ENCODE assay signal across 19 cellular contexts in the genomic region with DNA sequence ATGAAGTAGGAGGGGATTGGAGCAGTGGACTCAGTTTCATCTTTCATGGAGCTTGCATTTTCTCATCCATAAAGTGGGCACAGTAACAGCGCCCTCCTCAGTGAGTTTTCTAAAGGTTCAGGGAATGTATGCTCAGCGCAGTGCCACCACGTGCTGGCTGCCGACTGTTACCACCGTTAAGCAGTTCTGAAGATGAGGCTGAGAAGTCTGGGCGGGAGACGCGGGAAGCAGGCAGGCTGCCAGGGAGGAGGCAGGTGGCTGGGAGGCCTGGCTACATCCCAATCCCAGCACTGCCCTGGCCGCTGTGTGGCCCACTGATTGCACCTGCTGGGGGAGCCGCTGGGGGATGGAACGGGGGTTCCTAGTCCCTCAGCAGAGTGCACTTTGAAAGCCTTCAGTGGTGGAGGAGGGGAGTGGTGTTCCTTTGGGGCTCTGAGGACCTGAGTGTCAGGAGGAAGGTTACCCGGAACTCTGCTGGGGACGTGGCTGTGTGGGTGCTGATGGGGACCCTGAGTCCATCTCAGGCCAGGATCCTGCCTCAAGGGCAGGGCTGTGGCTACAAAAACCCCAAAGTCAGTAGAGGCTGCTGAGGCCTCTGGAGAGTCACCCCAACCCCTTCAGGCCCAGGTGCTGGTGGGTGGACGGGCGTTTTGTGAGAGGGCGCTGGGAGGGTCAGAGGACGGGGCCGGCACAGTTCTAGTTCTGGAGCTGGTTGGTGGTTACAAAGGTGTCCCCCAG. TPM values are rescaled to one million over a fixed set of nuclear protein-coding genes. Genes with fewer than 3 reads are reported as not detected.
DNase-seq lines count a peak whose midpoint lies in the region; ATAC-seq and TF ChIP-seq lines count a peak whose summit lies in the region.
"Had no signal": no experiment of that assay in that cellular context is flagged by ENCODE, and none has a peak within 500 bp of the region (broad histone marks: within the 10 kb centered on the region; RNA-seq: fewer than 3 reads in every experiment).

No MANE protein-coding gene starts in this region.

- CTCF ChIA-PET in WTC11 (lab: Charles Lee): interaction anchor here (0.6 to 1.0 kb wide), 3 partner anchors 8 to 25 kb away, joined by 3 read pairs; no protein-coding TSS in a partner anchor
- CTCF ChIA-PET in Calu3 (lab: Charles Lee): no interaction called here

- H3K79me1 ChIP-seq in mesenchymal stem cell (replicated peaks; ENCODE audit: low read length, poor library complexity, severe bottlenecking): no peaks in the 10 kb centered on the region

- WGBS in mesenchymal stem cell: 86% methylated on average over 16 of the region's 18 CpGs

- no peak overlapping the region for H3K4ac ChIP-seq in mesenchymal stem cell (ENCODE audit: low read depth in 1 of 2, low read length in 2 of 2)

- no peak overlapping the region for H2AK5ac ChIP-seq in mesenchymal stem cell (ENCODE audit: low read length, severe bottlenecking)

- no TSS peak for BruUV-seq in Calu3 (replicated peaks; lab: Mats Ljungman, UMichigan)

- H3K9ac ChIP-seq in Loucy (ENCODE audit: low read depth, low read length, poor library complexity, severe bottlenecking) (peak overlapping the region; percentile 44), mesenchymal stem cell (ENCODE audit: low read length) (no peak overlapping the region)

- intact Hi-C loops in Calu3 (cut with micrococcal nuclease; ENCODE audit: unreplicated experiment): no loop called here

- H3K27ac ChIP-seq in mesenchymal stem cell (ENCODE audit: low read length, poor library complexity, severe bottlenecking): no peak overlapping the region
- H3K27ac ChIP-seq: lower lobe of right lung, PC-9 had no signal

- H3K4me3 ChIP-seq in Loucy (ENCODE audit: low read length, poor library complexity, severe bottlenecking) (peak overlapping the region; percentile 65), mesenchymal stem cell (ENCODE audit: insufficient read depth in 1 of 2, low read depth in 1 of 2, low read length in 2 of 2) (no peak overlapping the region)
- H3K4me3 ChIP-seq: K562, PC-9 had no signal

- H3K23ac ChIP-seq in mesenchymal stem cell (ENCODE audit: low read length in 2 of 2): no peak overlapping the region

- no peak overlapping the region for H4K91ac ChIP-seq in mesenchymal stem cell (ENCODE audit: low read length)

- no peak overlapping the region for H2BK120ac ChIP-seq in mesenchymal stem cell (ENCODE audit: low read depth, low read length)

- H2BK5ac ChIP-seq in mesenchymal stem cell (ENCODE audit: low read depth, low read length, poor library complexity, severe bottlenecking): no peak overlapping the region

- H3K9me2 ChIP-seq in Loucy (replicated peaks; ENCODE audit: low read depth, low read length): no peaks in the 10 kb centered on the region

- H3K9me3 Mint-ChIP-seq in WTC11 (no peaks in the 10 kb centered on the region), Calu3 (ENCODE audit: low read depth, unreplicated experiment) (no peaks in the 10 kb centered on the region)
- H3K9me3 Mint-ChIP-seq: natural killer cell had no signal

- H3K36me3 Mint-ChIP-seq in WTC11 (no peaks in the 10 kb centered on the region), Calu3 (ENCODE audit: insufficient read depth, unreplicated experiment) (no peaks in the 10 kb centered on the region)
- H3K36me3 Mint-ChIP-seq: natural killer cell had no signal

- H3K4me1 Mint-ChIP-seq in WTC11 (peaks cover 8% of the 10 kb centered on the region), Calu3 (ENCODE audit: low read depth, unreplicated experiment) (no peaks in the 10 kb centered on the region)

- no peak overlapping the region for H2BK15ac ChIP-seq in mesenchymal stem cell (ENCODE audit: low read depth, poor library complexity, severe bottlenecking)

- peaks cover 47% of the 10 kb centered on the region for H3K79me2 ChIP-seq in Loucy (ENCODE audit: insufficient read depth, low read length)

- H2BK12ac ChIP-seq in mesenchymal stem cell (ENCODE audit: low read length in 2 of 2): no peak overlapping the region

- H3K36me3 ChIP-seq in Loucy (ENCODE audit: insufficient read depth, low read length): no peaks in the 10 kb centered on the region
- no peaks in the 10 kb centered on the region for H3K36me3 ChIP-seq in mesenchymal stem cell (ENCODE audit: control insufficient read depth in 1 of 2, insufficient read depth in 2 of 2, low read depth in 1 of 2, low read length in 2 of 2)
- H3K36me3 ChIP-seq: lower lobe of right lung had no signal

- no peak overlapping the region for H3K18ac ChIP-seq in mesenchymal stem cell (ENCODE audit: low read depth in 1 of 2, low read length in 2 of 2)

- H4K8ac ChIP-seq in mesenchymal stem cell (ENCODE audit: low read length): no peak overlapping the region

- peak overlapping the region; percentile 52 for H3K4me2 ChIP-seq in Loucy (ENCODE audit: low read depth, low read length, poor library complexity, severe bottlenecking)
- no peak overlapping the region for H3K4me2 ChIP-seq in mesenchymal stem cell (ENCODE audit: low read length, poor library complexity, severe bottlenecking)
- H3K4me2 ChIP-seq: PC-9 had no signal

- H3F3A ChIP-seq in Loucy (ENCODE audit: low read depth): peaks cover 11% of the 10 kb centered on the region

- H3K27ac Mint-ChIP-seq in WTC11 (no peak overlapping the region), Calu3 (ENCODE audit: unreplicated experiment) (no peak overlapping the region)
- H3K27ac Mint-ChIP-seq: natural killer cell had no signal

- H3K4me1 ChIP-seq in Loucy (ENCODE audit: insufficient read depth, low read length, poor library complexity, severe bottlenecking) (peaks cover 68% of the 10 kb centered on the region), mesenchymal stem cell (ENCODE audit: control insufficient read depth, insufficient read depth, low read depth, low read length) (no peaks in the 10 kb centered on the region)
- H3K4me1 ChIP-seq: lower lobe of right lung had no signal

- H3K27me3 ChIP-seq in Loucy (ENCODE audit: insufficient read depth, low read length, poor library complexity, severe bottlenecking) (no peaks in the 10 kb centered on the region), mesenchymal stem cell (ENCODE audit: control insufficient read depth in 1 of 2, insufficient read depth in 1 of 2, low read length in 2 of 2) (peaks cover 12 to 83% of the 10 kb centered on the region in 2 experiments)

- H3K4me3 Mint-ChIP-seq in WTC11 (peak overlapping the region; percentile 44), Calu3 (ENCODE audit: low read depth, unreplicated experiment) (no peak overlapping the region)
- H3K4me3 Mint-ChIP-seq: natural killer cell had no signal

- DNase-seq in G401 (ENCODE audit: low spot score) (peak; percentile 82), WTC11 (ENCODE audit: low spot score) (peak; percentile 24), midbrain (lab: John Stamatoyannopoulos, UW) (peak; percentile 9), Calu3 (no peak), mesenchymal stem cell (no peak), RKO (ENCODE audit: low spot score) (no peak)
- DNase-seq: aorta; foreskin melanocyte; lower lobe of right lung; natural killer cell; NCI-H1436; NCI-H510A treated with DMSO at 0.1 percent for 48 hours; PC-9; stimulated activated CD4-positive, alpha-beta T cell treated with anti-CD3 and anti-CD28 coated beads, Interleukin-15, amount 100 ng/mL, for 24 hours; stimulated activated naive CD4-positive, alpha-beta T cell treated with Interleukin-2 at 50 U/mL for 16 hours; trophoblast cell had no signal

- no peak overlapping the region for H2AFZ ChIP-seq in Loucy (ENCODE audit: low read length)
- H2AFZ ChIP-seq in mesenchymal stem cell (ENCODE audit: low read depth, low read length): no peak overlapping the region
- H2AFZ ChIP-seq: PC-9 had no signal

- in situ Hi-C loops in G401 (cut with HindIII; ENCODE audit: low sequenced_read_pairs): no loop called here

- POLR2A ChIA-PET in WTC11 (lab: Charles Lee): no interaction called here

- H3K9me3 ChIP-seq in Loucy (ENCODE audit: insufficient read depth, low read depth, low read length): no peaks in the 10 kb centered on the region
- no peaks in the 10 kb centered on the region for H3K9me3 ChIP-seq in mesenchymal stem cell (ENCODE audit: control insufficient read depth, low read length)
- H3K9me3 ChIP-seq: lower lobe of right lung had no signal

- TF ChIP-seq CTCF in Loucy (conservative IDR thresholded peaks at IDR 0.05; ENCODE audit: low read length): peak; percentile 44
- TF ChIP-seq CTCF in WTC11 (IDR thresholded peaks at IDR 0.05): no peak
- no peak for TF ChIP-seq CTCF in Calu3 (IDR thresholded peaks at IDR 0.05; ENCODE audit: unreplicated experiment)

- H3K27me3 Mint-ChIP-seq in WTC11 (ENCODE audit: low read depth): peaks cover 91% of the 10 kb centered on the region
- H3K27me3 Mint-ChIP-seq in Calu3 (ENCODE audit: unreplicated experiment): peaks cover 46% of the 10 kb centered on the region

- no peak overlapping the region for H3K14ac ChIP-seq in mesenchymal stem cell (ENCODE audit: low read length in 2 of 2)

- no peaks in the 10 kb centered on the region for H4K20me1 ChIP-seq in Loucy (ENCODE audit: insufficient read depth, low read length, poor library complexity, severe bottlenecking)

- ATAC-seq in WTC11 (peak; percentile 21; the same call in 1 of the 2 replicates), GM19324 (IDR thresholded peaks at IDR 0.05; ENCODE audit: low FRiP score, unreplicated experiment) (no peak)
- ATAC-seq: K562, lower lobe of right lung, natural killer cell had no signal

TF ChIP-seq in WTC11, 78 proteins besides CTCF, POLR2A, EP300 and RAD21 (continues in another document):
- TF ChIP-seq NR2C2 (CRISPR knock-in tag; IDR thresholded peaks at IDR 0.05) (no peak), KAT7 (CRISPR knock-in tag; IDR thresholded peaks at IDR 0.05; ENCODE audit: borderline replicate concordance) (no peak), GABPB1 (CRISPR knock-in tag; IDR thresholded peaks at IDR 0.05) (no peak), NR3C1 (CRISPR knock-in tag; conservative IDR thresholded peaks at IDR 0.05; ENCODE audit: low read depth) (no peak)
- TF ChIP-seq, protein P1, sequence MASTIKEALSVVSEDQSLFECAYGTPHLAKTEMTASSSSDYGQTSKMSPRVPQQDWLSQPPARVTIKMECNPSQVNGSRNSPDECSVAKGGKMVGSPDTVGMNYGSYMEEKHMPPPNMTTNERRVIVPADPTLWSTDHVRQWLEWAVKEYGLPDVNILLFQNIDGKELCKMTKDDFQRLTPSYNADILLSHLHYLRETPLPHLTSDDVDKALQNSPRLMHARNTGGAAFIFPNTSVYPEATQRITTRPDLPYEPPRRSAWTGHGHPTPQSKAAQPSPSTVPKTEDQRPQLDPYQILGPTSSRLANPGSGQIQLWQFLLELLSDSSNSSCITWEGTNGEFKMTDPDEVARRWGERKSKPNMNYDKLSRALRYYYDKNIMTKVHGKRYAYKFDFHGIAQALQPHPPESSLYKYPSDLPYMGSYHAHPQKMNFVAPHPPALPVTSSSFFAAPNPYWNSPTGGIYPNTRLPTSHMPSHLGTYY (CRISPR knock-in tag; IDR thresholded peaks at IDR 0.05): no peak

RNA-seq across cellular contexts. Expression of a gene that starts 28.0 kb away (rescaled TPM):
- not detected in 2 replicates for total RNA-seq in G401 (2014; rRNA removed; shearing (Covaris generic))
- 0.23 to 0.30 TPM (median 0.28 TPM) in 3 replicates for total RNA-seq in WTC11 (2021)
- 10.0 and 12.0 TPM in 2 replicates for total RNA-seq in Calu3 (2022)
- not detected for polyA plus RNA-seq in mesenchymal stem cell (2013, experiment 1 of 2)
- not detected for polyA plus RNA-seq in mesenchymal stem cell (2013, experiment 2 of 2)
- total RNA-seq: K562, natural killer cell had no signal
- polyA plus RNA-seq: aorta, K562 had no signal

Comparison
In these comparisons a context has a peak if more than half of its experiments do, and no peak if none do; other contexts are left out.
1. DNase-seq: peak in G401 (single experiment), WTC11 (single experiment) and midbrain (single experiment); none in Calu3 (single experiment), mesenchymal stem cell (single experiment) and RKO (single experiment).